In the genomic region with DNA sequence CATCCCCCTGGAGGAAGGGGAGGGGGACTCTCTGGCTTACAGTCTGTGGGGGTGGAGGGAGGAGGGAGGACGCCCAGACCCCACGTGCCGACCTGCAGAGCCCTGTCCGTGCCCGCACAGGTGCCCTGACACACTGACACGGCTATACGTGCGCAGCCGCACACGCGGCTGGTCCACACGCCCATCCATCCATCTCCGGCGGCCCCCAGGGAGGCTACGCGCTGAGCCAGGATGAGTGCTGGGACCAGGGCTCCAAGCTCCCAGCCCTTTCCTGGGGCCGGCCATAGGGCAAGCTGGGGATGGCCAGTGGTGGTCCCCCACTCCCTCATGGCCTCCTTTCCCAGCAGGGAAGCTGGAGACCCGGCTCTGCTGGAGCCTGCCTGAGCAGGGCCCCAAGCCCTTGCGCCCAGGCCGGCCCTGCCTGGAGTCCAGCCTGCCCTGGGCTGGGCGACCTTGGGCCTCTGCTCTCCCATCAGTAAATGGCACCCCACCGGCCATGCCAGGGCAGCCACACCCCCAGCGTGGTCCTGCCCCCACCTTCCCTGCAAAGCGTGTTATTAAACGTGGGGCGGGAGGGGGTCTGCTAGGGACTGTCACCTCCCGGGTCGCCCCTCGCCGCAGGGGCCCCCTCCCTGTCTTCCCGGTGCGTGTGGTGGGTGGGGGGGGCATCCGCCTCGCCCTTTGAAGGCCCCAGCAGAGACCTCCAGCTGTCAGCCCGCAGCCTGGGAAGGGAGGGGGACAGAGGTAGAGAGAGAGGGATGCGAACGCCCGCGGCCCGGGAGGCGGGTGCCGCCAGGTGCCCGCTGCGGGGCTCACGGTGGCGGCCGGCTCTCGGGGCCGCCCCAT, we compare ENCODE assay signal across 9 cellular contexts. TPM values are rescaled to one million over a fixed set of nuclear protein-coding genes. Genes with fewer than 3 reads are reported as not detected.
DNase-seq lines count a peak whose midpoint lies in the region; ATAC-seq lines count a peak whose summit lies in the region.
"Had no signal": no experiment of that assay in that cellular context is flagged by ENCODE, and none has a peak within 500 bp of the region (broad histone marks: within the 10 kb centered on the region; RNA-seq: fewer than 3 reads in every experiment).

No MANE protein-coding gene starts in this region.

- CTCF ChIA-PET in activated naive CD4-positive, alpha-beta T cell treated with anti-CD3 and anti-CD28 coated beads, Interleukin-2, amount 10 ng/mL, durations not matched to agents 7 days and 5 days (lab: Charles Lee) = interaction anchor here (0.5 to 2.1 kb wide), 11 partner anchors 8 to 306 kb away, joined by 3 to 16 read pairs (median 4); a partner anchor contains a TSS

- peak overlapping the region; percentile 36 for H3K4me3 Mint-ChIP-seq in activated naive CD4-positive, alpha-beta T cell treated with anti-CD3 and anti-CD28 coated beads, Interleukin-2, amount 50 U/mL, for 24 hours
- H3K4me3 Mint-ChIP-seq in activated naive CD4-positive, alpha-beta T cell treated with anti-CD3 and anti-CD28 coated beads, Interleukin-2, amount 10 ng/mL, durations not matched to agents 7 days and 5 days = no peak overlapping the region
- peak overlapping the region; percentile 45 for H3K4me3 Mint-ChIP-seq in activated naive CD8-positive, alpha-beta T cell treated with anti-CD3 and anti-CD28 coated beads for 36 hours

- peaks cover 4% of the 10 kb centered on the region for H3K4me1 Mint-ChIP-seq in activated naive CD4-positive, alpha-beta T cell treated with anti-CD3 and anti-CD28 coated beads, Interleukin-2, amount 50 U/mL, for 24 hours
- H3K4me1 Mint-ChIP-seq in activated naive CD4-positive, alpha-beta T cell treated with anti-CD3 and anti-CD28 coated beads, Interleukin-2, amount 10 ng/mL, durations not matched to agents 7 days and 5 days = peaks cover 4% of the 10 kb centered on the region
- H3K4me1 Mint-ChIP-seq in activated naive CD8-positive, alpha-beta T cell treated with anti-CD3 and anti-CD28 coated beads for 36 hours = peaks cover 4% of the 10 kb centered on the region

- no peaks in the 10 kb centered on the region for H3K9me3 ChIP-seq in thymus (ENCODE audit: control insufficient read depth)
- H3K9me3 ChIP-seq: neutrophil had no signal

- no peak overlapping the region for H3K27ac Mint-ChIP-seq in activated naive CD4-positive, alpha-beta T cell treated with anti-CD3 and anti-CD28 coated beads, Interleukin-2, amount 50 U/mL, for 24 hours
- H3K27ac Mint-ChIP-seq in activated naive CD4-positive, alpha-beta T cell treated with anti-CD3 and anti-CD28 coated beads, Interleukin-2, amount 10 ng/mL, durations not matched to agents 7 days and 5 days = no peak overlapping the region
- no peak overlapping the region for H3K27ac Mint-ChIP-seq in activated naive CD8-positive, alpha-beta T cell treated with anti-CD3 and anti-CD28 coated beads for 36 hours

- H3K36me3 ChIP-seq in thymus (ENCODE audit: control insufficient read depth, insufficient read depth) = no peaks in the 10 kb centered on the region
- H3K36me3 ChIP-seq: neutrophil had no signal

- peaks cover 9% of the 10 kb centered on the region for H3K27me3 Mint-ChIP-seq in activated naive CD4-positive, alpha-beta T cell treated with anti-CD3 and anti-CD28 coated beads, Interleukin-2, amount 50 U/mL, for 24 hours
- H3K27me3 Mint-ChIP-seq in activated naive CD4-positive, alpha-beta T cell treated with anti-CD3 and anti-CD28 coated beads, Interleukin-2, amount 10 ng/mL, durations not matched to agents 7 days and 5 days = peaks cover 80% of the 10 kb centered on the region
- peaks cover 28% of the 10 kb centered on the region for H3K27me3 Mint-ChIP-seq in activated naive CD8-positive, alpha-beta T cell treated with anti-CD3 and anti-CD28 coated beads for 36 hours

- peak overlapping the region; percentile 66 for H3K4me3 ChIP-seq in thymus (ENCODE audit: low read length)

- peaks cover 61% of the 10 kb centered on the region for H3K27me3 ChIP-seq in thymus (ENCODE audit: control insufficient read depth, insufficient read depth)

- peaks cover 10% of the 10 kb centered on the region for H3K4me1 ChIP-seq in thymus (ENCODE audit: control insufficient read depth, insufficient read depth, low read length)

- peak overlapping the region; percentile 13 for H3K27ac ChIP-seq in thymus (ENCODE audit: low read depth)
- H3K27ac ChIP-seq: neutrophil had no signal

- intact Hi-C loops in left colon (cut with DNase I, micrococcal nuclease) = no loop called here

- ATAC-seq in left colon = peak; percentile 39

- H3K9me3 Mint-ChIP-seq in activated naive CD4-positive, alpha-beta T cell treated with anti-CD3 and anti-CD28 coated beads, Interleukin-2, amount 50 U/mL, for 24 hours = no peaks in the 10 kb centered on the region
- H3K9me3 Mint-ChIP-seq in activated naive CD4-positive, alpha-beta T cell treated with anti-CD3 and anti-CD28 coated beads, Interleukin-2, amount 10 ng/mL, durations not matched to agents 7 days and 5 days = no peaks in the 10 kb centered on the region
- H3K9me3 Mint-ChIP-seq in activated naive CD8-positive, alpha-beta T cell treated with anti-CD3 and anti-CD28 coated beads for 36 hours = no peaks in the 10 kb centered on the region

- WGBS in thymus = 2% methylated on average over 49 of the region's 49 CpGs

- H3K36me3 Mint-ChIP-seq in activated naive CD4-positive, alpha-beta T cell treated with anti-CD3 and anti-CD28 coated beads, Interleukin-2, amount 50 U/mL, for 24 hours = no peaks in the 10 kb centered on the region
- H3K36me3 Mint-ChIP-seq in activated naive CD4-positive, alpha-beta T cell treated with anti-CD3 and anti-CD28 coated beads, Interleukin-2, amount 10 ng/mL, durations not matched to agents 7 days and 5 days = no peaks in the 10 kb centered on the region
- H3K36me3 Mint-ChIP-seq in activated naive CD8-positive, alpha-beta T cell treated with anti-CD3 and anti-CD28 coated beads for 36 hours = no peaks in the 10 kb centered on the region

- DNase-seq in activated naive CD4-positive, alpha-beta T cell treated with anti-CD3 and anti-CD28 coated beads, Interleukin-2, amount 10 ng/mL, durations not matched to agents 7 days and 5 days = no peak
- DNase-seq in activated naive CD8-positive, alpha-beta T cell treated with anti-CD3 and anti-CD28 coated beads for 36 hours = no peak
- DNase-seq in left colon (no peak), T-helper 1 cell (no peak), dedifferentiated amniotic fluid mesenchymal stem cell (ENCODE audit: extremely low spot score) (no peak), GOT3 (lab: John Stamatoyannopoulos, UW) (no peak)

RNA-seq across cellular contexts. Expression of a gene that starts 0.9 kb away (rescaled TPM):
- 1 to 10 TPM; 1.8 to 3.4 TPM for total RNA-seq in activated naive CD8-positive, alpha-beta T cell treated with anti-CD3 and anti-CD28 coated beads for 36 hours
- under 1 TPM; 0.11 to 0.15 TPM for total RNA-seq in left colon
- polyA plus RNA-seq in thymus = 0.48 TPM

RNA-seq across cellular contexts. Expression of a gene that starts 9.7 kb away (rescaled TPM):
- 10 to 100 TPM; 89.5 to 92.3 TPM for total RNA-seq in activated naive CD8-positive, alpha-beta T cell treated with anti-CD3 and anti-CD28 coated beads for 36 hours
- total RNA-seq in left colon = 10 to 100 TPM; 26.7 to 31.4 TPM
- polyA plus RNA-seq in thymus = 34.6 TPM

RNA-seq across cellular contexts. Expression of a gene that starts 15.1 kb away (rescaled TPM):
- 1 to 10 TPM; 2.3 to 6.4 TPM for total RNA-seq in activated naive CD8-positive, alpha-beta T cell treated with anti-CD3 and anti-CD28 coated beads for 36 hours
- 10 to 100 TPM in 1 of 2 donors, 1 to 10 TPM in 1; 6.1 to 14.4 TPM for total RNA-seq in left colon
- 21.3 TPM for polyA plus RNA-seq in thymus

RNA-seq across cellular contexts. Expression of a gene that starts 19.1 kb away (rescaled TPM):
- 10 to 100 TPM; 24.2 to 24.5 TPM for total RNA-seq in activated naive CD8-positive, alpha-beta T cell treated with anti-CD3 and anti-CD28 coated beads for 36 hours
- 10 to 100 TPM; 16.3 to 24.3 TPM for total RNA-seq in left colon
- polyA plus RNA-seq in thymus = 12.9 TPM

RNA-seq across cellular contexts. Expression of a gene that starts 27.9 kb away (rescaled TPM):
- 10 to 100 TPM; 23.0 to 24.1 TPM for total RNA-seq in activated naive CD8-positive, alpha-beta T cell treated with anti-CD3 and anti-CD28 coated beads for 36 hours
- total RNA-seq in left colon = 10 to 100 TPM; 23.6 to 25.1 TPM
- polyA plus RNA-seq in thymus = 42.3 TPM
